Comparison of ENCODE assay signal across 1 cellular context in genomic region chr2:40482091-40482490, GRCh38.
TF ChIP-seq lines count a peak whose summit lies in the region.

No MANE protein-coding gene starts in this region.

TF ChIP-seq in GM12878, 131 proteins besides CTCF, POLR2A, EP300 and RAD21:
- TF ChIP-seq ZSCAN29 (IDR thresholded peaks at IDR 0.05) = no peak
